Comparison of ENCODE assay signal across 1 cellular context in genomic region chr5:122182491-122182921, GRCh38.
TF ChIP-seq lines count a peak whose summit lies in the region.

No MANE protein-coding gene starts in this region.

TF ChIP-seq in IMR-90, 13 proteins besides CTCF, POLR2A, EP300 and RAD21:
- TF ChIP-seq CEBPB (IDR thresholded peaks at IDR 0.05; ENCODE audit: low read depth, low read length) = peak; percentile 87
- TF ChIP-seq MAZ (IDR thresholded peaks at IDR 0.05; ENCODE audit: borderline replicate concordance, low read depth, low read length) = no peak
TF ChIP-seq in IMR-90: peak in this region for 1.
